1 cellular context compared by ENCODE assay signal in the genomic region with DNA sequence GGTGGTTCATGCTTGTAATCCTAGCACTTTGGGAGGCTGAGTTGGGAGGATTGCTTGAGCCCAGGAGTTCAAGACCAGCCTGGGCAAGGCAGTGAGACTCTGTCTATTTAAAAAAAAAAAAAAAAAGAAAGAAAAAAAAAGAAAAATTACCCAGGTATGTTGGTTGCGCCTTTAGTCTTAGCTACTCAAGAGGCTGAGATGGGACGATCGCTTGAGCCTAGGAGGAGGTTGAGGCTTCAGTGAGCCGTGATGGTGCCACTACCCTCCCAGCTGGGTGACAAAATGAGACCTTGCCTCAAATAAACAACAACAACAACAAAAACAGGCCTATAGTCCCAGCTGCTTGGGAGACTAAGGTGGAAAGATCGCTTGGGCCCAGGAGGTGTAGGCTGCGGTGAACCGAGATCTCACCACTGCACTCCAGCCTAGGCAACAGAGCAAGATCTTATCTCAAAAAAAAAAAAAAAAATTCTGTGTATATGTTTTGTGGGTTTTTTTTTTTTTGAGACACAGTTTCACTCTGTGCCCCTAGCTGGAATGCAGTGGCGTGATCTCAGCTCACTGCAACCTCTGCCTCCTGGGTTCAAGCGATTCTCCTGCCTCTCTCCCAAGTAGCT.
TF ChIP-seq lines count a peak whose summit lies in the region.

No MANE protein-coding gene starts in this region.

TF ChIP-seq in GM23338, 12 proteins besides CTCF, POLR2A, EP300 and RAD21 (continued from another document):
- TF ChIP-seq, protein P1, sequence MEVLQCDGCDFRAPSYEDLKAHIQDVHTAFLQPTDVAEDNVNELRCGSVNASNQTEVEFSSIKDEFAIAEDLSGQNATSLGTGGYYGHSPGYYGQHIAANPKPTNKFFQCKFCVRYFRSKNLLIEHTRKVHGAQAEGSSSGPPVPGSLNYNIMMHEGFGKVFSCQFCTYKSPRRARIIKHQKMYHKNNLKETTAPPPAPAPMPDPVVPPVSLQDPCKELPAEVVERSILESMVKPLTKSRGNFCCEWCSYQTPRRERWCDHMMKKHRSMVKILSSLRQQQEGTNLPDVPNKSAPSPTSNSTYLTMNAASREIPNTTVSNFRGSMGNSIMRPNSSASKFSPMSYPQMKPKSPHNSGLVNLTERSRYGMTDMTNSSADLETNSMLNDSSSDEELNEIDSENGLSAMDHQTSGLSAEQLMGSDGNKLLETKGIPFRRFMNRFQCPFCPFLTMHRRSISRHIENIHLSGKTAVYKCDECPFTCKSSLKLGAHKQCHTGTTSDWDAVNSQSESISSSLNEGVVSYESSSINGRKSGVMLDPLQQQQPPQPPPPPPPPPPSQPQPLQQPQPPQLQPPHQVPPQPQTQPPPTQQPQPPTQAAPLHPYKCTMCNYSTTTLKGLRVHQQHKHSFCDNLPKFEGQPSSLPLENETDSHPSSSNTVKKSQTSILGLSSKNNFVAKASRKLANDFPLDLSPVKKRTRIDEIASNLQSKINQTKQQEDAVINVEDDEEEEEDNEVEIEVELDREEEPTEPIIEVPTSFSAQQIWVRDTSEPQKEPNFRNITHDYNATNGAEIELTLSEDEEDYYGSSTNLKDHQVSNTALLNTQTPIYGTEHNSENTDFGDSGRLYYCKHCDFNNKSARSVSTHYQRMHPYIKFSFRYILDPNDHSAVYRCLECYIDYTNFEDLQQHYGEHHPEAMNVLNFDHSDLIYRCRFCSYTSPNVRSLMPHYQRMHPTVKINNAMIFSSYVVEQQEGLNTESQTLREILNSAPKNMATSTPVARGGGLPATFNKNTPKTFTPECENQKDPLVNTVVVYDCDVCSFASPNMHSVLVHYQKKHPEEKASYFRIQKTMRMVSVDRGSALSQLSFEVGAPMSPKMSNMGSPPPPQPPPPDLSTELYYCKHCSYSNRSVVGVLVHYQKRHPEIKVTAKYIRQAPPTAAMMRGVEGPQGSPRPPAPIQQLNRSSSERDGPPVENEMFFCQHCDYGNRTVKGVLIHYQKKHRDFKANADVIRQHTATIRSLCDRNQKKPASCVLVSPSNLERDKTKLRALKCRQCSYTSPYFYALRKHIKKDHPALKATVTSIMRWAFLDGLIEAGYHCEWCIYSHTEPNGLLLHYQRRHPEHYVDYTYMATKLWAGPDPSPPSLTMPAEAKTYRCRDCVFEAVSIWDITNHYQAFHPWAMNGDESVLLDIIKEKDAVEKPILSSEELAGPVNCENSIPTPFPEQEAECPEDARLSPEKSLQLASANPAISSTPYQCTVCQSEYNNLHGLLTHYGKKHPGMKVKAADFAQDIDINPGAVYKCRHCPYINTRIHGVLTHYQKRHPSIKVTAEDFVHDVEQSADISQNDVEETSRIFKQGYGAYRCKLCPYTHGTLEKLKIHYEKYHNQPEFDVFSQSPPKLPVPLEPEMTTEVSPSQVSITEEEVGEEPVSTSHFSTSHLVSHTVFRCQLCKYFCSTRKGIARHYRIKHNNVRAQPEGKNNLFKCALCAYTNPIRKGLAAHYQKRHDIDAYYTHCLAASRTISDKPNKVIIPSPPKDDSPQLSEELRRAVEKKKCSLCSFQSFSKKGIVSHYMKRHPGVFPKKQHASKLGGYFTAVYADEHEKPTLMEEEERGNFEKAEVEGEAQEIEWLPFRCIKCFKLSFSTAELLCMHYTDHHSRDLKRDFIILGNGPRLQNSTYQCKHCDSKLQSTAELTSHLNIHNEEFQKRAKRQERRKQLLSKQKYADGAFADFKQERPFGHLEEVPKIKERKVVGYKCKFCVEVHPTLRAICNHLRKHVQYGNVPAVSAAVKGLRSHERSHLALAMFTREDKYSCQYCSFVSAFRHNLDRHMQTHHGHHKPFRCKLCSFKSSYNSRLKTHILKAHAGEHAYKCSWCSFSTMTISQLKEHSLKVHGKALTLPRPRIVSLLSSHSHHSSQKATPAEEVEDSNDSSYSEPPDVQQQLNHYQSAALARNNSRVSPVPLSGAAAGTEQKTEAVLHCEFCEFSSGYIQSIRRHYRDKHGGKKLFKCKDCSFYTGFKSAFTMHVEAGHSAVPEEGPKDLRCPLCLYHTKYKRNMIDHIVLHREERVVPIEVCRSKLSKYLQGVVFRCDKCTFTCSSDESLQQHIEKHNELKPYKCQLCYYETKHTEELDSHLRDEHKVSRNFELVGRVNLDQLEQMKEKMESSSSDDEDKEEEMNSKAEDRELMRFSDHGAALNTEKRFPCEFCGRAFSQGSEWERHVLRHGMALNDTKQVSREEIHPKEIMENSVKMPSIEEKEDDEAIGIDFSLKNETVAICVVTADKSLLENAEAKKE (CRISPR knock-in tag; IDR thresholded peaks at IDR 0.05) = no peak
- TF ChIP-seq, protein P2, sequence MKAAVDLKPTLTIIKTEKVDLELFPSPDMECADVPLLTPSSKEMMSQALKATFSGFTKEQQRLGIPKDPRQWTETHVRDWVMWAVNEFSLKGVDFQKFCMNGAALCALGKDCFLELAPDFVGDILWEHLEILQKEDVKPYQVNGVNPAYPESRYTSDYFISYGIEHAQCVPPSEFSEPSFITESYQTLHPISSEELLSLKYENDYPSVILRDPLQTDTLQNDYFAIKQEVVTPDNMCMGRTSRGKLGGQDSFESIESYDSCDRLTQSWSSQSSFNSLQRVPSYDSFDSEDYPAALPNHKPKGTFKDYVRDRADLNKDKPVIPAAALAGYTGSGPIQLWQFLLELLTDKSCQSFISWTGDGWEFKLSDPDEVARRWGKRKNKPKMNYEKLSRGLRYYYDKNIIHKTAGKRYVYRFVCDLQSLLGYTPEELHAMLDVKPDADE (IDR thresholded peaks at IDR 0.05) = no peak
- TF ChIP-seq EZH2 (IDR thresholded peaks at IDR 0.05; ENCODE audit: low read depth, unreplicated experiment) = no peak
- TF ChIP-seq ZNF114 (CRISPR knock-in tag; IDR thresholded peaks at IDR 0.05) = no peak
- no peak for TF ChIP-seq JUNB (IDR thresholded peaks at IDR 0.05; ENCODE audit: unreplicated experiment)
- TF ChIP-seq, protein P3, sequence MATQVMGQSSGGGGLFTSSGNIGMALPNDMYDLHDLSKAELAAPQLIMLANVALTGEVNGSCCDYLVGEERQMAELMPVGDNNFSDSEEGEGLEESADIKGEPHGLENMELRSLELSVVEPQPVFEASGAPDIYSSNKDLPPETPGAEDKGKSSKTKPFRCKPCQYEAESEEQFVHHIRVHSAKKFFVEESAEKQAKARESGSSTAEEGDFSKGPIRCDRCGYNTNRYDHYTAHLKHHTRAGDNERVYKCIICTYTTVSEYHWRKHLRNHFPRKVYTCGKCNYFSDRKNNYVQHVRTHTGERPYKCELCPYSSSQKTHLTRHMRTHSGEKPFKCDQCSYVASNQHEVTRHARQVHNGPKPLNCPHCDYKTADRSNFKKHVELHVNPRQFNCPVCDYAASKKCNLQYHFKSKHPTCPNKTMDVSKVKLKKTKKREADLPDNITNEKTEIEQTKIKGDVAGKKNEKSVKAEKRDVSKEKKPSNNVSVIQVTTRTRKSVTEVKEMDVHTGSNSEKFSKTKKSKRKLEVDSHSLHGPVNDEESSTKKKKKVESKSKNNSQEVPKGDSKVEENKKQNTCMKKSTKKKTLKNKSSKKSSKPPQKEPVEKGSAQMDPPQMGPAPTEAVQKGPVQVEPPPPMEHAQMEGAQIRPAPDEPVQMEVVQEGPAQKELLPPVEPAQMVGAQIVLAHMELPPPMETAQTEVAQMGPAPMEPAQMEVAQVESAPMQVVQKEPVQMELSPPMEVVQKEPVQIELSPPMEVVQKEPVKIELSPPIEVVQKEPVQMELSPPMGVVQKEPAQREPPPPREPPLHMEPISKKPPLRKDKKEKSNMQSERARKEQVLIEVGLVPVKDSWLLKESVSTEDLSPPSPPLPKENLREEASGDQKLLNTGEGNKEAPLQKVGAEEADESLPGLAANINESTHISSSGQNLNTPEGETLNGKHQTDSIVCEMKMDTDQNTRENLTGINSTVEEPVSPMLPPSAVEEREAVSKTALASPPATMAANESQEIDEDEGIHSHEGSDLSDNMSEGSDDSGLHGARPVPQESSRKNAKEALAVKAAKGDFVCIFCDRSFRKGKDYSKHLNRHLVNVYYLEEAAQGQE (IDR thresholded peaks at IDR 0.05; ENCODE audit: unreplicated experiment) = no peak
- no peak for TF ChIP-seq STAT1 (IDR thresholded peaks at IDR 0.05; ENCODE audit: unreplicated experiment)
- no peak for TF ChIP-seq ZNF331 (CRISPR knock-in tag; IDR thresholded peaks at IDR 0.05; ENCODE audit: low read depth)
- TF ChIP-seq EZH2phosphoT487 (IDR thresholded peaks at IDR 0.05; ENCODE audit: unreplicated experiment) = no peak
- no peak for TF ChIP-seq NANOG (IDR thresholded peaks at IDR 0.05; ENCODE audit: borderline replicate concordance)
